8 cellular contexts compared by ENCODE assay signal in genomic region chr17:63549289-63549945, GRCh38. TPM values are rescaled to one million over a fixed set of nuclear protein-coding genes. Genes with fewer than 3 reads are reported as not detected.
DNase-seq lines count a peak whose midpoint lies in the region; ATAC-seq and TF ChIP-seq lines count a peak whose summit lies in the region.

No MANE protein-coding gene starts in this region.

- peak overlapping the region; percentile 94 for H3K27ac ChIP-seq in temporal lobe (ENCODE audit: low read depth, low read length)

- H3K4me3 ChIP-seq in adipocyte (ENCODE audit: low read length) (peak overlapping the region; percentile 98), kidney epithelial cell (ENCODE audit: low read depth, low read length) (peak overlapping the region; percentile 50)

- peaks cover 31% of the 10 kb centered on the region for H3K4me1 ChIP-seq in adipocyte (ENCODE audit: control insufficient read depth, insufficient read depth, low read length)

- peak; percentile 14 for DNase-seq in activated gamma-delta T cell treated with anti-CD3 and anti-CD28 coated beads, Interleukin-2, amount 50 U/mL, for 16 hours (ENCODE audit: low read depth)
- DNase-seq in activated gamma-delta T cell treated with Interleukin-2 at 50 U/mL for 16 hours (no peak), adipocyte (ENCODE audit: low read depth) (no peak), kidney epithelial cell (ENCODE audit: low read depth) (no peak), NCI-H748 (lab: John Stamatoyannopoulos, UW; ENCODE audit: unreplicated experiment) (no peak), SW 1271 (lab: John Stamatoyannopoulos, UW) (no peak)

- peak overlapping the region; percentile 87 for H3K9ac ChIP-seq in adipocyte (ENCODE audit: low read length)

- ATAC-seq in HG03432 (IDR thresholded peaks at IDR 0.05; ENCODE audit: unreplicated experiment): peak; percentile 27

- H3K36me3 ChIP-seq in adipocyte (ENCODE audit: control insufficient read depth, insufficient read depth, low read length, severe bottlenecking): no peaks in the 10 kb centered on the region
- no peaks in the 10 kb centered on the region for H3K36me3 ChIP-seq in kidney epithelial cell (ENCODE audit: control insufficient read depth, insufficient read depth, low read length)

- no peak for TF ChIP-seq CTCF in kidney epithelial cell (IDR thresholded peaks at IDR 0.05; ENCODE audit: insufficient read depth, low read length, poor library complexity, severe bottlenecking)

- no peaks in the 10 kb centered on the region for H3K9me3 ChIP-seq in adipocyte (ENCODE audit: control insufficient read depth, low read length)

- H3K27me3 ChIP-seq in adipocyte (replicated peaks; ENCODE audit: control insufficient read depth, insufficient read depth, low read length): no peaks in the 10 kb centered on the region
- no peaks in the 10 kb centered on the region for H3K27me3 ChIP-seq in kidney epithelial cell (ENCODE audit: control insufficient read depth, insufficient read depth, low read length)

RNA-seq across cellular contexts. Expression of gene DCAF7, which starts 0.9 kb away (rescaled TPM):
- total RNA-seq in kidney epithelial cell (47.0 and 49.4 TPM in 2 replicates), temporal lobe (45.5 TPM)

RNA-seq across cellular contexts. Expression of gene KCNH6, which starts 26.3 kb away (rescaled TPM):
- 0.07 and 0.21 TPM in 2 replicates for total RNA-seq in kidney epithelial cell
- total RNA-seq in temporal lobe: 0.25 TPM

RNA-seq across cellular contexts. Expression of gene TACO1, which starts 51.3 kb away (rescaled TPM):
- total RNA-seq in kidney epithelial cell (24.7 and 24.9 TPM in 2 replicates), temporal lobe (4.7 TPM)
